ENCODE assay signal across 10 cellular contexts in the genomic region with DNA sequence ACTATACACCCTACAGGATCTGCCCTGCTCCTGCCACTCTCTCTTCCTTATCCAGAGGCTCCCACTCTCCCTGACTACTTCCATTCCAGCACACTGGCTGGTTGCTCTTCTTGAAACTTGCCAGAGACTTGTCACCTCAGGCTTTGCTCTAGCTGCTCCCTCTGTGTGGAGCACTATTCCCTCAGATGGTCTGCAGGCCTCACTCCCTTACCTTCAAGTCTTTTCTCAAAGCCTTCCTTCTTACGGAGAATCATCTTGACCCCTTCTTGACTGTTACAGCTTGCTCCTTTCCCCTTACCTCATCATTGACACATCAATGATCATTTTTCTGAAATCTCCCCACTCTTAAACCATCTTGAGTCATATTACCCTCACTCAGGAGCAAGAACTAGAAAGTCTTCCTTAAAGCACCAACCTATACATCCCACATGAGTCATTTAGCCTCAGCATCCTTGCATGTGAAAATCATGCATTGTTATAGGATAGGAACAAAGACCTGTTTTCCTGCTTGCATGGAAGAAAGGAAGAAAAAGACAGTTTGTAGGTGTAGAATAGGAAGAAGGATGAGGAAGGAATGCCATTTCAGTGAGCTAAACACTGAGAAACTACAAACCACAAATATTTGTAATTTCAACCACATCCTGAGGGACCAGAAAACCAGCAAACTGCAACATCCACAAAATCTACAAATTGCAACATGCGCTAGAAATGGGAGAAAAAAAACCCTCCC. TPM values are rescaled to one million over a fixed set of nuclear protein-coding genes. Genes with fewer than 3 reads are reported as not detected.
DNase-seq lines count a peak whose midpoint lies in the region; ATAC-seq and TF ChIP-seq lines count a peak whose summit lies in the region.
"Had no signal": no experiment of that assay in that cellular context is flagged by ENCODE, and none has a peak within 500 bp of the region (broad histone marks: within the 10 kb centered on the region; RNA-seq: fewer than 3 reads in every experiment).

No MANE protein-coding gene starts in this region.

- H3K4me1 Mint-ChIP-seq in activated T-helper 17 cell treated with anti-CD3 and anti-CD28 coated beads, Interleukin-2, amount 50 U/mL, for 72 hours, result no peaks in the 10 kb centered on the region

- DNase-seq in sciatic nerve (ENCODE audit: low spot score) (no peak), CD1c-positive myeloid dendritic cell (ENCODE audit: extremely low spot score) (no peak), right atrium auricular region (ENCODE audit: low spot score) (no peak), NCI-H524 (lab: John Stamatoyannopoulos, UW) (no peak), H7 (no peak)
- DNase-seq: NCI-H2171 had no signal

- peaks cover 29% of the 10 kb centered on the region for H3K36me3 Mint-ChIP-seq in activated T-helper 17 cell treated with anti-CD3 and anti-CD28 coated beads, Interleukin-2, amount 50 U/mL, for 72 hours (ENCODE audit: low read depth)

- H3K36me3 ChIP-seq in right atrium auricular region (peaks cover 21% of the 10 kb centered on the region), H7 (replicated peaks; ENCODE audit: control insufficient read depth, insufficient read depth, low read length) (no peaks in the 10 kb centered on the region)

- H3K9me3 ChIP-seq in right atrium auricular region, result no peaks in the 10 kb centered on the region

- H3K27ac Mint-ChIP-seq in activated T-helper 17 cell treated with anti-CD3 and anti-CD28 coated beads, Interleukin-2, amount 50 U/mL, for 72 hours, result no peak overlapping the region
- H3K27ac Mint-ChIP-seq: dendritic cell treated with granulocyte-macrophage colony-stimulating factor and Interleukin-4, amounts not matched to agents 40 ng/mL and 50 ng/mL, for 4 days had no signal

- no peak for TF ChIP-seq CTCF in right atrium auricular region (IDR thresholded peaks at IDR 0.05)

- H3K4me1 ChIP-seq in right atrium auricular region, result no peaks in the 10 kb centered on the region

- H3K4me3 Mint-ChIP-seq in activated T-helper 17 cell treated with anti-CD3 and anti-CD28 coated beads, Interleukin-2, amount 50 U/mL, for 72 hours, result no peak overlapping the region
- H3K4me3 Mint-ChIP-seq: dendritic cell treated with granulocyte-macrophage colony-stimulating factor and Interleukin-4, amounts not matched to agents 40 ng/mL and 50 ng/mL, for 4 days had no signal

- no peaks in the 10 kb centered on the region for H3K27me3 ChIP-seq in right atrium auricular region
- H3K27me3 ChIP-seq in H7 (ENCODE audit: control insufficient read depth, insufficient read depth, low read length), result no peaks in the 10 kb centered on the region

- H3K9me3 Mint-ChIP-seq in activated T-helper 17 cell treated with anti-CD3 and anti-CD28 coated beads, Interleukin-2, amount 50 U/mL, for 72 hours, result no peaks in the 10 kb centered on the region
- H3K9me3 Mint-ChIP-seq: dendritic cell treated with granulocyte-macrophage colony-stimulating factor and Interleukin-4, amounts not matched to agents 40 ng/mL and 50 ng/mL, for 4 days had no signal

- ATAC-seq in GM18909 (IDR thresholded peaks at IDR 0.05; ENCODE audit: poor library complexity, unreplicated experiment) (peak; percentile 77), HG03460 (IDR thresholded peaks at IDR 0.05; ENCODE audit: unreplicated experiment) (peak; percentile 64), sciatic nerve (peak; percentile 83)
- peak; percentile 97 for ATAC-seq in activated T-helper 17 cell treated with anti-CD3 and anti-CD28 coated beads, Interleukin-2, amount 50 U/mL, for 72 hours (replicated peaks)

- intact Hi-C loops in sciatic nerve (cut with DNase I), result loop anchor here (1.0 kb wide), 1 partner anchor 10 kb away; no protein-coding TSS in a partner anchor

- H3K27me3 Mint-ChIP-seq in activated T-helper 17 cell treated with anti-CD3 and anti-CD28 coated beads, Interleukin-2, amount 50 U/mL, for 72 hours, result no peaks in the 10 kb centered on the region
- H3K27me3 Mint-ChIP-seq: dendritic cell treated with granulocyte-macrophage colony-stimulating factor and Interleukin-4, amounts not matched to agents 40 ng/mL and 50 ng/mL, for 4 days had no signal

- H3K27ac ChIP-seq in right atrium auricular region, result no peak overlapping the region

- H3K4me3 ChIP-seq in right atrium auricular region, result no peak overlapping the region
- no peak overlapping the region for H3K4me3 ChIP-seq in H7 (ENCODE audit: insufficient read depth, low read depth, low read length)

RNA-seq across cellular contexts. Expression of a gene that starts 55.7 kb away (rescaled TPM):
- total RNA-seq in activated T-helper 17 cell treated with anti-CD3 and anti-CD28 coated beads, Interleukin-2, amount 50 U/mL, for 72 hours, result 10 to 100 TPM; 27.4 to 52.5 TPM
- total RNA-seq in sciatic nerve, result 94.4 TPM
- 10 to 100 TPM; 24.5 to 32.8 TPM for total RNA-seq in right atrium auricular region
- 7.7 and 10.8 TPM in 2 replicates for total RNA-seq in H7 (2014; rRNA removed; shearing (Covaris generic))
